Comparison of ENCODE assay signal across 28 cellular contexts in genomic region chr1:44334968-44335367, GRCh38.
"Had no signal": no experiment of that assay in that cellular context is flagged by ENCODE, and none has a peak within 500 bp of the region (broad histone marks: within the 10 kb centered on the region; RNA-seq: fewer than 3 reads in every experiment).

No MANE protein-coding gene starts in this region.

- H3K9me3 Mint-ChIP-seq: stimulated activated effector memory CD8-positive, alpha-beta T cell treated with anti-CD3 and anti-CD28 coated beads, Interleukin-12 subunit alpha, Interleukin-12 subunit beta, amount 100 ng/mL, for 72 hours; stimulated activated naive CD8-positive, alpha-beta T cell treated with anti-CD3 and anti-CD28 coated beads, Interleukin-15, amount 100 ng/mL, for 72 hours; stimulated activated naive CD8-positive, alpha-beta T cell treated with anti-CD3 and anti-CD28 coated beads, Interleukin-15, Interleukin-2, amounts not matched to agents 100 ng/mL and 50 ng/mL, for 24 hours had no signal

- H3K27ac ChIP-seq: stomach, suprapubic skin, testis, thoracic aorta, thyroid gland, tibial artery, tibial nerve, transverse colon, upper lobe of left lung, upper lobe of right lung, uterus, vagina had no signal

- H3K36me3 ChIP-seq: uterus had no signal

- H3K27me3 Mint-ChIP-seq: stimulated activated memory B cell treated with anti-CD40 and anti-IgM and Interleukin-4, amounts not matched to agents 10 μg/mL and 1 μg/mL and 100 μg/mL, for 72 hours; stimulated activated naive B cell treated with anti-CD40 and anti-IgM and Interleukin-4, amounts not matched to agents 10 μg/mL and 1 μg/mL and 100 μg/mL, for 72 hours; stimulated activated naive CD8-positive, alpha-beta T cell treated with anti-CD3 and anti-CD28 coated beads, Interleukin-15, amount 100 ng/mL, for 72 hours; stimulated activated naive CD8-positive, alpha-beta T cell treated with anti-CD3 and anti-CD28 coated beads, Interleukin-15, Interleukin-2, amounts not matched to agents 100 ng/mL and 50 ng/mL, for 24 hours; type B pancreatic cell had no signal

- H3K9me3 ChIP-seq: suprapubic skin, testis, thoracic aorta, thyroid gland, tibial artery, tibial nerve, transverse colon, upper lobe of left lung, upper lobe of right lung, uterus, vagina had no signal

- ATAC-seq: stimulated activated effector memory CD8-positive, alpha-beta T cell treated with anti-CD3 and anti-CD28 coated beads, Interleukin-12 subunit alpha, Interleukin-12 subunit beta, amount 100 ng/mL, for 72 hours; stimulated activated memory B cell treated with anti-CD40 and anti-IgM and Interleukin-4, amounts not matched to agents 10 μg/mL and 1 μg/mL and 100 μg/mL, for 72 hours; stimulated activated naive B cell treated with anti-CD40 and anti-IgM and Interleukin-4, amounts not matched to agents 10 μg/mL and 1 μg/mL and 100 μg/mL, for 72 hours; stimulated activated naive CD8-positive, alpha-beta T cell treated with anti-CD3 and anti-CD28 coated beads, Interleukin-15, amount 100 ng/mL, for 72 hours; stimulated activated naive CD8-positive, alpha-beta T cell treated with anti-CD3 and anti-CD28 coated beads, Interleukin-15, Interleukin-2, amounts not matched to agents 100 U/mL and 50 U/mL, for 24 hours; upper lobe of right lung had no signal

- H3K27me3 ChIP-seq: stomach, suprapubic skin, testis, thyroid gland, tibial artery, tibial nerve, transverse colon, upper lobe of left lung, upper lobe of right lung, uterus, vagina had no signal

- H3K27ac Mint-ChIP-seq: stimulated activated effector memory CD8-positive, alpha-beta T cell treated with anti-CD3 and anti-CD28 coated beads, Interleukin-12 subunit alpha, Interleukin-12 subunit beta, amount 100 ng/mL, for 72 hours; stimulated activated memory B cell treated with anti-CD40 and anti-IgM and Interleukin-4, amounts not matched to agents 10 μg/mL and 1 μg/mL and 100 μg/mL, for 72 hours; stimulated activated naive B cell treated with anti-CD40 and anti-IgM and Interleukin-4, amounts not matched to agents 10 μg/mL and 1 μg/mL and 100 μg/mL, for 72 hours; stimulated activated naive CD8-positive, alpha-beta T cell treated with anti-CD3 and anti-CD28 coated beads, Interleukin-15, amount 100 ng/mL, for 72 hours; stimulated activated naive CD8-positive, alpha-beta T cell treated with anti-CD3 and anti-CD28 coated beads, Interleukin-15, Interleukin-2, amounts not matched to agents 100 ng/mL and 50 ng/mL, for 24 hours; type B pancreatic cell had no signal

- H3K4me3 Mint-ChIP-seq: stimulated activated effector memory CD8-positive, alpha-beta T cell treated with anti-CD3 and anti-CD28 coated beads, Interleukin-12 subunit alpha, Interleukin-12 subunit beta, amount 100 ng/mL, for 72 hours; stimulated activated memory B cell treated with anti-CD40 and anti-IgM and Interleukin-4, amounts not matched to agents 10 μg/mL and 1 μg/mL and 100 μg/mL, for 72 hours; stimulated activated naive B cell treated with anti-CD40 and anti-IgM and Interleukin-4, amounts not matched to agents 10 μg/mL and 1 μg/mL and 100 μg/mL, for 72 hours; stimulated activated naive CD8-positive, alpha-beta T cell treated with anti-CD3 and anti-CD28 coated beads, Interleukin-15, amount 100 ng/mL, for 72 hours; stimulated activated naive CD8-positive, alpha-beta T cell treated with anti-CD3 and anti-CD28 coated beads, Interleukin-15, Interleukin-2, amounts not matched to agents 100 ng/mL and 50 ng/mL, for 24 hours; type B pancreatic cell had no signal

- DNase-seq: stimulated activated CD4-positive, alpha-beta T cell treated with anti-CD3 and anti-CD28 coated beads, Interleukin-2, amount 100 ng/mL, for 48 hours; stimulated activated CD4-positive, alpha-beta T cell treated with anti-CD3 and anti-CD28 coated beads, Interleukin-4, amount 100 ng/mL, for 1 hour; stimulated activated CD4-positive, alpha-beta T cell treated with anti-CD3 and anti-CD28 coated beads, Interleukin-4, amount 100 ng/mL, for 24 hours; stimulated activated CD4-positive, alpha-beta T cell treated with anti-CD3 and anti-CD28 coated beads, Interleukin-4, amount 100 ng/mL, for 4 hours; stimulated activated CD8-positive, alpha-beta memory T cell treated with anti-CD3 and anti-CD28 coated beads, Interleukin-4, amount 100 ng/mL, for 48 hours; stimulated activated naive B cell treated with anti-CD40 and anti-IgM and Interleukin-4, amounts not matched to agents 10 μg/mL and 1 μg/mL and 100 μg/mL, for 72 hours; stimulated activated naive CD4-positive, alpha-beta T cell; stimulated activated naive CD4-positive, alpha-beta T cell treated with Interleukin-2 at 50 U/mL for 16 hours; stimulated activated naive CD8-positive, alpha-beta T cell treated with anti-CD3 and anti-CD28 coated beads, Interleukin-15, amount 100 ng/mL, for 72 hours; stimulated activated naive CD8-positive, alpha-beta T cell treated with anti-CD3 and anti-CD28 coated beads, Interleukin-15, Interleukin-2, amounts not matched to agents 100 U/mL and 50 U/mL, for 24 hours; stomach; substantia nigra; testis; thyroid gland; tibial artery; transverse colon; upper lobe of left lung; upper lobe of right lung; uterus had no signal

- FAIRE-seq: urothelium cell line had no signal

- H3K4me3 ChIP-seq: stomach, suprapubic skin, testis, thoracic aorta, thyroid gland, tibial artery, tibial nerve, transverse colon, upper lobe of left lung, upper lobe of right lung, uterus, vagina had no signal

- H3K4me1 ChIP-seq: stomach, suprapubic skin, testis, thyroid gland, tibial artery, transverse colon, upper lobe of left lung, upper lobe of right lung, uterus, vagina had no signal
